In genomic region chr10:13891542-13892431, GRCh38 we compare ENCODE assay signal across 8 cellular contexts.
DNase-seq lines count a peak whose midpoint lies in the region; ATAC-seq and TF ChIP-seq lines count a peak whose summit lies in the region.

No MANE protein-coding gene starts in this region.

- POLR2A ChIA-PET in HEK293T (lab: Yijun Ruan, JAX), result interaction anchor here (0.7 kb wide), 1 partner anchor 9 kb away, joined by 3 read pairs; no protein-coding TSS in a partner anchor

- ATAC-seq in stimulated activated memory B cell treated with anti-CD40 and anti-IgM and Interleukin-4, amounts not matched to agents 10 μg/mL and 1 μg/mL and 100 μg/mL, for 72 hours, result peak; percentile 31

- H3K36me3 Mint-ChIP-seq in immature natural killer cell, result peaks cover 0 to 4% (median 0%) of the 10 kb centered on the region in 3 donors
- H3K36me3 Mint-ChIP-seq in stimulated activated memory B cell treated with anti-CD40 and anti-IgM and Interleukin-4, amounts not matched to agents 10 μg/mL and 1 μg/mL and 100 μg/mL, for 72 hours, result no peaks in the 10 kb centered on the region

- CTCF ChIA-PET in HEK293T (lab: Yijun Ruan, JAX), result no interaction called here

- H3K9me3 Mint-ChIP-seq in immature natural killer cell, result peaks cover 0 to 3% (median 0%) of the 10 kb centered on the region in 6 donors
- no peaks in the 10 kb centered on the region for H3K9me3 Mint-ChIP-seq in stimulated activated memory B cell treated with anti-CD40 and anti-IgM and Interleukin-4, amounts not matched to agents 10 μg/mL and 1 μg/mL and 100 μg/mL, for 72 hours

- peak overlapping the region in 4 of 5 donors; percentile 38 to 69 (median 48) for H3K4me3 Mint-ChIP-seq in immature natural killer cell
- peak overlapping the region; percentile 72 for H3K4me3 Mint-ChIP-seq in stimulated activated memory B cell treated with anti-CD40 and anti-IgM and Interleukin-4, amounts not matched to agents 10 μg/mL and 1 μg/mL and 100 μg/mL, for 72 hours

- in situ Hi-C loops in astrocyte of the cerebellum (cut with HindIII; ENCODE audit: low sequenced_read_pairs), result no loop called here

- DNase-seq in AG20443 (ENCODE audit: low spot score) (peak; percentile 80), HEK293T (ENCODE audit: extremely low spot score) (peak; percentile 74), astrocyte of the cerebellum (ENCODE audit: low read depth) (no peak), immature natural killer cell (no peak), NCI-H187 (lab: John Stamatoyannopoulos, UW) (no peak), DMS79 treated with DMSO at 0.1 percent for 48 hours (lab: John Stamatoyannopoulos, UW) (no peak)
- DNase-seq in effector CD8-positive, alpha-beta T cell (lab: John Stamatoyannopoulos, UW), result no peak

- H3K27me3 Mint-ChIP-seq in immature natural killer cell (ENCODE audit: low read depth in 3 of 3), result peaks cover 21 to 35% (median 25%) of the 10 kb centered on the region in 3 donors
- H3K27me3 Mint-ChIP-seq in stimulated activated memory B cell treated with anti-CD40 and anti-IgM and Interleukin-4, amounts not matched to agents 10 μg/mL and 1 μg/mL and 100 μg/mL, for 72 hours, result peaks cover 93% of the 10 kb centered on the region

- peak overlapping the region; percentile 56 for H3K4me3 ChIP-seq in astrocyte of the cerebellum (ENCODE audit: low read depth, low read length)

- peaks cover 13 to 20% of the 10 kb centered on the region in 2 donors for H3K4me1 Mint-ChIP-seq in immature natural killer cell
- H3K4me1 Mint-ChIP-seq in stimulated activated memory B cell treated with anti-CD40 and anti-IgM and Interleukin-4, amounts not matched to agents 10 μg/mL and 1 μg/mL and 100 μg/mL, for 72 hours, result peaks cover 27% of the 10 kb centered on the region

- no peak for TF ChIP-seq CTCF in astrocyte of the cerebellum (IDR thresholded peaks at IDR 0.05; ENCODE audit: low read depth, low read length, missing control alignments)

- H3K27ac Mint-ChIP-seq in immature natural killer cell, result no peak overlapping the region
- no peak overlapping the region for H3K27ac Mint-ChIP-seq in stimulated activated memory B cell treated with anti-CD40 and anti-IgM and Interleukin-4, amounts not matched to agents 10 μg/mL and 1 μg/mL and 100 μg/mL, for 72 hours

TF ChIP-seq in HEK293T, 16 proteins besides CTCF, POLR2A, EP300 and RAD21:
- TF ChIP-seq L3MBTL2 (conservative IDR thresholded peaks at IDR 0.05) (peak; percentile 56), PKNOX1 (IDR thresholded peaks at IDR 0.05) (no peak)

Comparison
In these comparisons a context has a peak if more than half of its experiments do, and no peak if none do; other contexts are left out.
1. DNase-seq: peak in AG20443 (single experiment) and HEK293T (single experiment); none in astrocyte of the cerebellum (single experiment), immature natural killer cell (0 of 3), NCI-H187 (0 of 2), effector CD8-positive, alpha-beta T cell (single experiment) and DMS79 treated with DMSO at 0.1 percent for 48 hours (single experiment).